Comparison of ENCODE assay signal across 20 cellular contexts in the genomic region with DNA sequence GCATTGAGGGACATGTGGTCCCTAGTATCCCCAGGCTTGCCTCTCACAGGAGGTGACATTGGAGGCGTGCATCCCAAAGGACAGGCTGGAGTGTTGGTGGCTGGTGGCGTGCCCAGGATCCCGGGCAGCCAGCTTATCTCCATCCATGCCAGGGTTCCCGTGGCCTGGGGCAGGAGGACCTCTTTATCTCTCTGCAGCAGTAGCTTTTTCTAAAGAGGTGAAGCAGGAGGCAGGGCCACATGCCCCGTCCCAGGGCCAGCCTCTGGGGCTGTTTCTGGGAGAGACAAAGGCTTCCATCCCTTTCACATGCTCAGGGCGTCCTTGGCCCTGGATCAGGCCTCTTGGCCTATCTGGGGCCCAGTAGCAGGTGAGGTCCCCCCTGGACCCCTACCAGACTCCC. TPM values are rescaled to one million over a fixed set of nuclear protein-coding genes. Genes with fewer than 3 reads are reported as not detected.
DNase-seq lines count a peak whose midpoint lies in the region; ATAC-seq and TF ChIP-seq lines count a peak whose summit lies in the region.
"Had no signal": no experiment of that assay in that cellular context is flagged by ENCODE, and none has a peak within 500 bp of the region (broad histone marks: within the 10 kb centered on the region; RNA-seq: fewer than 3 reads in every experiment).

No MANE protein-coding gene starts in this region.

- peaks cover 9% of the 10 kb centered on the region; the same call in 1 of the 2 replicates for H3K4me1 ChIP-seq in DND-41 (ENCODE audit: insufficient read depth, low read length)
- H3K4me1 ChIP-seq in sigmoid colon: peaks cover 0 to 20% (median 11%) of the 10 kb centered on the region in 4 donors
- H3K4me1 ChIP-seq: A549, SJCRH30 had no signal

- peaks cover 18% of the 10 kb centered on the region for H3K36me3 ChIP-seq in DND-41 (ENCODE audit: insufficient read depth, low read length)
- no peaks in the 10 kb centered on the region for H3K36me3 ChIP-seq in sigmoid colon
- H3K36me3 ChIP-seq: SJCRH30 had no signal

- TF ChIP-seq POLR2A in sigmoid colon (IDR thresholded peaks at IDR 0.05): no peak

- no peak for TF ChIP-seq CTCF in DND-41 (IDR thresholded peaks at IDR 0.05; ENCODE audit: borderline replicate concordance, extremely low read depth, low read length, poor library complexity, severe bottlenecking)
- no peak for TF ChIP-seq CTCF in sigmoid colon (IDR thresholded peaks at IDR 0.05)

- 76 to 95% methylated on average over 6 of the region's 6 CpGs for WGBS in sigmoid colon, 2 donors

- no peaks in the 10 kb centered on the region for H3K9me3 ChIP-seq in DND-41 (ENCODE audit: insufficient read depth, low read length, severe bottlenecking)
- no peaks in the 10 kb centered on the region for H3K9me3 ChIP-seq in sigmoid colon
- H3K9me3 ChIP-seq: A549, SJCRH30 had no signal

- no peak for TF ChIP-seq EP300 in sigmoid colon (IDR thresholded peaks at IDR 0.05)

- H2AFZ ChIP-seq in DND-41 (ENCODE audit: low read depth, low read length): no peak overlapping the region

- no peak overlapping the region for H3K4me3 ChIP-seq in DND-41 (ENCODE audit: low read depth in 1 of 2, low read length in 2 of 2)
- H3K4me3 ChIP-seq in sigmoid colon: no peak overlapping the region
- H3K4me3 ChIP-seq: A549, SJCRH30 had no signal

- H3K27me3 ChIP-seq in DND-41 (ENCODE audit: insufficient read depth, low read length, poor library complexity) (no peaks in the 10 kb centered on the region), sigmoid colon (no peaks in the 10 kb centered on the region)

- intact Hi-C loops in sigmoid colon (cut with DNase I): no loop called here

- H3K4me2 ChIP-seq in DND-41 (ENCODE audit: insufficient read depth, low read length): no peak overlapping the region
- H3K4me2 ChIP-seq: A549, KMS-11 had no signal

- 0 out of 3 replicates have a peak, but pooled peaks have one; percentile 9 for ATAC-seq in DND-41 (ENCODE audit: insufficient read depth, low read depth)
- ATAC-seq: A549, PC-3 had no signal

- no peak overlapping the region for H3K9ac ChIP-seq in DND-41 (ENCODE audit: low read depth, low read length)
- H3K9ac ChIP-seq: KMS-11 had no signal

- peak; percentile 46 for DNase-seq in activated effector memory CD4-positive, alpha-beta T cell treated with anti-CD3 and anti-CD28 coated beads, Interleukin-2, amount 50 U/mL, for 16 hours
- no peak for DNase-seq in activated effector memory CD4-positive, alpha-beta T cell treated with Interleukin-2 at 50 U/mL for 16 hours
- DNase-seq in DND-41: no peak
- peak; percentile 42 for DNase-seq in sigmoid colon
- DNase-seq in NOMO-1 (lab: John Stamatoyannopoulos, UW; ENCODE audit: unreplicated experiment in 2 of 2): no peak
- no peak for DNase-seq in cortex of kidney (lab: John Stamatoyannopoulos, UW)
- DNase-seq: NCI-H1417 treated with DMSO at 0.1 percent for 48 hours, NCI-H187 treated with DMSO at 0.1 percent for 48 hours, NCI-H226, NCI-H524, NCI-H82, PC-3, RPMI8226 had no signal

- no peaks in the 10 kb centered on the region for H3K79me2 ChIP-seq in DND-41 (ENCODE audit: insufficient read depth, low read length)

- H3K27ac ChIP-seq in DND-41 (ENCODE audit: low read length): no peak overlapping the region
- H3K27ac ChIP-seq in cingulate gyrus (ENCODE audit: low read depth, low read length): peak overlapping the region; percentile 39
- H3K27ac ChIP-seq in sigmoid colon: no peak overlapping the region
- H3K27ac ChIP-seq: A549, KMS-11, SJCRH30 had no signal

- H4K20me1 ChIP-seq in DND-41 (ENCODE audit: insufficient read depth, low read length): peaks cover 21% of the 10 kb centered on the region

RNA-seq across cellular contexts. Expression of a gene that starts 19.7 kb away (rescaled TPM):
- total RNA-seq in sigmoid colon: 10 to 100 TPM in 2 of 4 donors, 1 to 10 TPM in 2; 8.9 to 65.1 (median 12.3) TPM
- polyA plus RNA-seq in sigmoid colon: 10 to 100 TPM in 1 of 3 donors, 1 to 10 TPM in 2; 3.0 to 42.5 (median 4.4) TPM
- total RNA-seq: HT-29, M059J, PC-3, SJCRH30 had no signal
- polyA plus RNA-seq: A549, BJ had no signal

Comparison
In these comparisons a context has a peak if more than half of its experiments do, and no peak if none do; other contexts are left out.
1. DNase-seq: peak in activated effector memory CD4-positive, alpha-beta T cell treated with anti-CD3 and anti-CD28 coated beads, Interleukin-2, amount 50 U/mL, for 16 hours (single experiment) and sigmoid colon (single experiment); none in activated effector memory CD4-positive, alpha-beta T cell treated with Interleukin-2 at 50 U/mL for 16 hours (single experiment), DND-41 (single experiment), NOMO-1 (0 of 2) and cortex of kidney (single experiment).